Comparison of ENCODE assay signal across 14 cellular contexts in genomic region chr2:178208817-178209216, GRCh38. TPM values are rescaled to one million over a fixed set of nuclear protein-coding genes. Genes with fewer than 3 reads are reported as not detected.
A peak's percentile ranks its signal among the peaks of the same experiment; 100 is the strongest.
DNase-seq lines count a peak whose midpoint lies in the region; ATAC-seq and TF ChIP-seq lines count a peak whose summit lies in the region.
"Had no signal": no experiment of that assay in that cellular context is flagged by ENCODE, and none has a peak within 500 bp of the region (broad histone marks: within the 10 kb centered on the region; RNA-seq: fewer than 3 reads in every experiment).

No MANE protein-coding gene starts in this region.

- CTCF ChIA-PET in IMR-90 (lab: Yijun Ruan, JAX): interaction anchor here (0.7 to 1.0 kb wide), 2 partner anchors 13 to 37 kb away, joined by 3 to 6 read pairs; no protein-coding TSS in a partner anchor

- H3K4me3 ChIP-seq in AG10803 (ENCODE audit: low read length) (no peak overlapping the region), IMR-90 (ENCODE audit: insufficient read depth, low read depth, low read length) (no peak overlapping the region), body of pancreas (no peak overlapping the region), right lobe of liver (no peak overlapping the region)
- H3K4me3 ChIP-seq: thyroid gland had no signal

- H2BK20ac ChIP-seq in IMR-90 (ENCODE audit: low read depth, low read length): no peak overlapping the region

- no peak overlapping the region for H2BK15ac ChIP-seq in IMR-90 (ENCODE audit: low read depth, low read length)

- peaks cover 9 to 16% of the 10 kb centered on the region in 2 experiments; a peak in 1 of 4 replicates for H3K79me1 ChIP-seq in IMR-90 (ENCODE audit: low read depth in 1 of 2, low read length in 2 of 2)

- H3K9ac ChIP-seq in IMR-90 (ENCODE audit: low read depth, low read length): no peak overlapping the region

- no peak overlapping the region for H4K5ac ChIP-seq in IMR-90 (ENCODE audit: low read depth, low read length)

- H3K18ac ChIP-seq in IMR-90 (ENCODE audit: low read depth, low read length): no peak overlapping the region

- POLR2A ChIA-PET in IMR-90 (lab: Charles Lee; ENCODE audit: unreplicated experiment): no interaction called here

- DNase-seq in AG10803 (ENCODE audit: low read depth): no peak
- DNase-seq in IMR-90: peak; percentile 26
- no peak for DNase-seq in body of pancreas
- no peak for DNase-seq in right lobe of liver
- DNase-seq in NCI-H187 treated with DMSO at 0.1 percent for 48 hours (lab: John Stamatoyannopoulos, UW): no peak
- no peak for DNase-seq in cerebellum (ENCODE audit: low spot score)
- DNase-seq in dedifferentiated amniotic fluid mesenchymal stem cell (ENCODE audit: extremely low spot score): no peak
- DNase-seq: activated T-cell treated with anti-CD3 and anti-CD28 coated beads, Interleukin-2, amount 50 U/mL, for 24 hours; glutamatergic neuron; NCI-H1930; retina; Right ventricle myocardium superior; thyroid gland had no signal

- dilution Hi-C loops in IMR-90 (cut with HindIII; ENCODE audit: low sequenced_read_pairs, unreplicated experiment): no loop called here

- no peak overlapping the region for H3K14ac ChIP-seq in IMR-90 (replicated peaks; ENCODE audit: low read depth, low read length)

- H2AK9ac ChIP-seq in IMR-90 (replicated peaks; ENCODE audit: low read depth, low read length, poor library complexity): no peak overlapping the region

- H3K23ac ChIP-seq in IMR-90 (ENCODE audit: low read depth, low read length): no peak overlapping the region

- no peak for TF ChIP-seq RAD21 in IMR-90 (IDR thresholded peaks at IDR 0.05; ENCODE audit: low read length)

- BruUV-seq in IMR-90 (replicated peaks; lab: Mats Ljungman, UMichigan): no TSS peak

- H2AFZ ChIP-seq in IMR-90 (replicated peaks; ENCODE audit: low read length, poor library complexity): no peak overlapping the region

- no peaks in the 10 kb centered on the region; the same call in 1 of the 2 replicates for H3K9me1 ChIP-seq in IMR-90 (ENCODE audit: insufficient read depth, low read length)

- H3K27me3 ChIP-seq in IMR-90 (ENCODE audit: control insufficient read depth, insufficient read depth, low read length) (no peaks in the 10 kb centered on the region), body of pancreas (no peaks in the 10 kb centered on the region), right lobe of liver (no peaks in the 10 kb centered on the region)
- H3K27me3 ChIP-seq: thyroid gland had no signal

- no peak overlapping the region for H4K91ac ChIP-seq in IMR-90 (ENCODE audit: insufficient read depth, low read depth, low read length)

- intact Hi-C loops in IMR-90 (cut with micrococcal nuclease) (no loop called here), body of pancreas (cut with DNase I) (no loop called here), right lobe of liver (cut with DNase I) (no loop called here)

- H3K9me3 ChIP-seq in IMR-90 (ENCODE audit: control insufficient read depth, insufficient read depth, low read length): no peaks in the 10 kb centered on the region
- no peaks in the 10 kb centered on the region for H3K9me3 ChIP-seq in body of pancreas
- H3K9me3 ChIP-seq in right lobe of liver: no peaks in the 10 kb centered on the region
- H3K9me3 ChIP-seq: thyroid gland had no signal

- peak; percentile 36 for TF ChIP-seq CTCF in AG10803 (conservative IDR thresholded peaks at IDR 0.05; ENCODE audit: low read length)
- peak; percentile 37 for TF ChIP-seq CTCF in IMR-90 (conservative IDR thresholded peaks at IDR 0.05; ENCODE audit: low read depth, low read length)
- peak in 6 of 7 experiments; percentile 6 to 37 (median 26) for TF ChIP-seq CTCF in body of pancreas (IDR thresholded peaks at IDR 0.05)
- TF ChIP-seq CTCF in right lobe of liver (IDR thresholded peaks at IDR 0.05): peak; percentile 38 to 54 (median 51)

- no CpG with 5 or more reads among the region's 3 CpGs for WGBS in IMR-90 (ENCODE audit: extremely low coverage in 2 of 2, insufficient read length in 1 of 2), 2 experiments
- 68 to 75% methylated on average over 3 of the region's 3 CpGs for WGBS in body of pancreas, 2 donors
- WGBS in right lobe of liver (ENCODE audit: insufficient coverage, low coverage, low lambda C conversion rate, missing lambda C conversion rate): 90% methylated on average over 3 of the region's 3 CpGs

- no peak overlapping the region for H3K56ac ChIP-seq in IMR-90 (ENCODE audit: extremely low read depth, insufficient read depth, low read length)

- no peak for TF ChIP-seq POLR2A in IMR-90 (IDR thresholded peaks at IDR 0.05; ENCODE audit: low read depth, low read length)
- TF ChIP-seq POLR2A in body of pancreas (IDR thresholded peaks at IDR 0.05): no peak
- TF ChIP-seq POLR2A in right lobe of liver (IDR thresholded peaks at IDR 0.05): no peak

- no peaks in the 10 kb centered on the region for H4K20me1 ChIP-seq in IMR-90 (ENCODE audit: insufficient read depth, low read length)

- no peak overlapping the region for H3K4ac ChIP-seq in IMR-90 (ENCODE audit: low read depth, low read length)

- H2BK5ac ChIP-seq in IMR-90 (ENCODE audit: low read depth, low read length, poor library complexity, severe bottlenecking): no peak overlapping the region

- H3K4me2 ChIP-seq in IMR-90 (ENCODE audit: low read depth, low read length): no peak overlapping the region

- in situ Hi-C loops in IMR-90 (cut with MboI; ENCODE audit: low sequenced_read_pairs): no loop called here

- H3K36me3 ChIP-seq in IMR-90 (ENCODE audit: control insufficient read depth, insufficient read depth, low read length): no peaks in the 10 kb centered on the region
- no peaks in the 10 kb centered on the region for H3K36me3 ChIP-seq in body of pancreas (replicated peaks in 1 of 2; ENCODE audit: insufficient read depth in 1 of 2, low read depth in 2 of 2)
- H3K36me3 ChIP-seq in right lobe of liver: no peaks in the 10 kb centered on the region
- H3K36me3 ChIP-seq: thyroid gland had no signal

- H4K8ac ChIP-seq in IMR-90 (ENCODE audit: low read depth in 2 of 2, low read length in 2 of 2): no peak overlapping the region

- H2AK5ac ChIP-seq in IMR-90 (ENCODE audit: low read depth, low read length): no peak overlapping the region

- no peak overlapping the region for H2BK120ac ChIP-seq in IMR-90 (ENCODE audit: low read depth, low read length)

- H3K4me1 ChIP-seq in IMR-90 (ENCODE audit: control insufficient read depth, insufficient read depth, low read length) (no peaks in the 10 kb centered on the region), body of pancreas (no peaks in the 10 kb centered on the region), right lobe of liver (no peaks in the 10 kb centered on the region)
- H3K4me1 ChIP-seq: thyroid gland had no signal

- no peak overlapping the region for H3K27ac ChIP-seq in IMR-90 (ENCODE audit: insufficient read depth, low read length)
- H3K27ac ChIP-seq in body of pancreas: no peak overlapping the region
- H3K27ac ChIP-seq in right lobe of liver: no peak overlapping the region
- H3K27ac ChIP-seq: thyroid gland had no signal

- no peak for ATAC-seq in IMR-90 (ENCODE audit: low read depth)
- ATAC-seq in body of pancreas: no peak
- peak in 1 of 4 donors; percentile 31 for ATAC-seq in right lobe of liver
- no peak for ATAC-seq in HG02763 (IDR thresholded peaks at IDR 0.05; ENCODE audit: unreplicated experiment)

TF ChIP-seq in IMR-90, 13 proteins besides CTCF, POLR2A, EP300 and RAD21:
- TF ChIP-seq RCOR1 (IDR thresholded peaks at IDR 0.05; ENCODE audit: insufficient replicate concordance, low read length) (no peak), ELK1 (IDR thresholded peaks at IDR 0.05; ENCODE audit: borderline replicate concordance, low read depth, low read length) (no peak), MAZ (IDR thresholded peaks at IDR 0.05; ENCODE audit: borderline replicate concordance, low read depth, low read length) (no peak), BHLHE40 (IDR thresholded peaks at IDR 0.05; ENCODE audit: low read depth, low read length) (no peak)

RNA-seq across cellular contexts. Expression of gene OSBPL6, which starts 14.5 kb away (rescaled TPM):
- 2.8 and 3.2 TPM in 2 replicates for total RNA-seq in IMR-90 (2012; rRNA removed)
- polyA plus RNA-seq in IMR-90 (2012; rRNA removed): 3.1 and 3.7 TPM in 2 replicates
- 1.4 and 2.0 TPM in 2 replicates for polyA plus RNA-seq in IMR-90 (2012; cell fraction: cytosol; rRNA removed)
- polyA plus RNA-seq in IMR-90 (2012; cell fraction: nucleus; rRNA removed; ENCODE audit: low replicate concordance): 1.0 and 4.5 TPM in 2 replicates
- total RNA-seq in body of pancreas: 1 to 10 TPM in 1 of 2 donors, under 1 TPM in 1; 0.26 to 2.0 TPM
- total RNA-seq in right lobe of liver: 1 to 10 TPM; 2.4 to 4.1 (median 3.1) TPM
- 15.9 TPM for total RNA-seq in cerebellum
